Comparison of ENCODE assay signal across 24 cellular contexts in the genomic region with DNA sequence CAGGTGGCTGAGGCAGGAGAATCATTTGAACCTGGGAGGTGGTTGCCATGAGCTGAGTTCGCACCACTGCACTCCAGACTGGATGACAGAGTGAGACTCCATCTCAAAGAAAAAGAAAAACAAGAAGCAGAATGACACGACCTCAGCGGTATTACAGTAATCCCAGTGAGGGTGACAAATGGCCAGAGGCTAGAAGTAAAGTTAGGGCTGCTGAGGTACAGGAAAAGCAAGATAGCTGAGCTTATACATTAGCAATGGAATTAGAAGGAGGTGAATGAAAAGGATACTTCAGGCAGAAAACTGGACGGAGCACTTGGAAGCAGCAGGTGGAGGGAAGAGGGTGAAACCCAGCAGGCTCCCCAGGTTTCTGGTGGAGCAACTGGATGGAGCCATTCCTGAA. TPM values are rescaled to one million over a fixed set of nuclear protein-coding genes. Genes with fewer than 3 reads are reported as not detected.
DNase-seq lines count a peak whose midpoint lies in the region; ATAC-seq and FAIRE-seq lines count a peak whose summit lies in the region.
"Had no signal": no experiment of that assay in that cellular context is flagged by ENCODE, and none has a peak within 500 bp of the region (broad histone marks: within the 10 kb centered on the region; RNA-seq: fewer than 3 reads in every experiment).

No MANE protein-coding gene starts in this region.

- H3K27me3 Mint-ChIP-seq in activated T-cell treated with anti-CD3 and anti-CD28 coated beads, Interleukin-2, amount 50 U/mL, for 4 hours (ENCODE audit: low read depth), result no peaks in the 10 kb centered on the region
- H3K27me3 Mint-ChIP-seq in activated T-cell treated with anti-CD3 and anti-CD28 coated beads, Interleukin-2, amount 50 U/mL, for 72 hours (ENCODE audit: low read depth), result no peaks in the 10 kb centered on the region
- H3K27me3 Mint-ChIP-seq in T-helper 17 cell (no peaks in the 10 kb centered on the region), memory B cell (no peaks in the 10 kb centered on the region)
- H3K27me3 Mint-ChIP-seq: activated CD4-positive, alpha-beta T cell treated with anti-CD3 and anti-CD28 coated beads, Interleukin-2, amount 10 ng/mL, durations not matched to agents 24 days and 14 days; activated T-cell treated with anti-CD3 and anti-CD28 coated beads, Interleukin-2, amount 50 U/mL, for 24 hours had no signal

- H3K4me2 ChIP-seq in GM23248 (ENCODE audit: unreplicated experiment), result no peak overlapping the region
- H3K4me2 ChIP-seq: SK-N-SH had no signal

- ATAC-seq in activated T-cell treated with anti-CD3 and anti-CD28 coated beads, Interleukin-2, amount 50 U/mL, for 4 hours, result no peak
- ATAC-seq in activated T-cell treated with anti-CD3 and anti-CD28 coated beads, Interleukin-2, amount 50 U/mL, for 72 hours (replicated peaks in 1 of 2), result no peak
- ATAC-seq in T-helper 17 cell (no peak), memory B cell (ENCODE audit: low read depth) (no peak)
- ATAC-seq: body of pancreas, HCT116, lower lobe of right lung had no signal

- no peak overlapping the region for H3K27ac ChIP-seq in GM23248
- H3K27ac ChIP-seq: adrenal gland, body of pancreas, lower lobe of right lung, right atrium auricular region had no signal

- H3K9me3 ChIP-seq in T-helper 17 cell (ENCODE audit: control insufficient read depth, low read length, poor library complexity, severe bottlenecking), result no peaks in the 10 kb centered on the region
- H3K9me3 ChIP-seq in GM23248 (ENCODE audit: low read depth), result no peaks in the 10 kb centered on the region
- H3K9me3 ChIP-seq: adrenal gland, body of pancreas, lower lobe of right lung, right atrium auricular region, SK-N-SH had no signal

- H3K36me3 ChIP-seq in GM23248 (ENCODE audit: low read depth), result no peaks in the 10 kb centered on the region
- H3K36me3 ChIP-seq: adrenal gland, lower lobe of right lung, right atrium auricular region had no signal

- H3K27me3 ChIP-seq in GM23248 (replicated peaks; ENCODE audit: insufficient read depth), result no peaks in the 10 kb centered on the region
- H3K27me3 ChIP-seq: adrenal gland, body of pancreas, right atrium auricular region had no signal

- no peaks in the 10 kb centered on the region for H3K9me3 Mint-ChIP-seq in activated T-cell treated with anti-CD3 and anti-CD28 coated beads, Interleukin-2, amount 50 U/mL, for 4 hours
- H3K9me3 Mint-ChIP-seq in activated T-cell treated with anti-CD3 and anti-CD28 coated beads, Interleukin-2, amount 50 U/mL, for 72 hours, result no peaks in the 10 kb centered on the region
- H3K9me3 Mint-ChIP-seq in memory B cell, result no peaks in the 10 kb centered on the region
- H3K9me3 Mint-ChIP-seq: activated CD4-positive, alpha-beta T cell treated with anti-CD3 and anti-CD28 coated beads, Interleukin-2, amount 10 ng/mL, durations not matched to agents 24 days and 14 days; activated T-cell treated with anti-CD3 and anti-CD28 coated beads, Interleukin-2, amount 50 U/mL, for 24 hours had no signal

- no peak overlapping the region for H3K9ac ChIP-seq in GM23248
- H3K9ac ChIP-seq: SK-N-SH had no signal

- WGBS in GM23248 (ENCODE audit: low coverage in 1 of 2, low lambda C conversion rate in 2 of 2, missing lambda C conversion rate in 2 of 2), 2 experiments, result 92 to 95% methylated on average over 4 of the region's 4 CpGs

- H3K4me1 ChIP-seq in GM23248 (ENCODE audit: insufficient read depth), result no peaks in the 10 kb centered on the region
- H3K4me1 ChIP-seq: adrenal gland, body of pancreas, lower lobe of right lung, right atrium auricular region had no signal

- H4K20me1 ChIP-seq in GM23248 (ENCODE audit: insufficient read depth), result no peaks in the 10 kb centered on the region

- no peaks in the 10 kb centered on the region for H3K79me2 ChIP-seq in GM23248 (ENCODE audit: insufficient read depth)

- peaks cover 23% of the 10 kb centered on the region for H3K4me1 Mint-ChIP-seq in activated T-cell treated with anti-CD3 and anti-CD28 coated beads, Interleukin-2, amount 50 U/mL, for 4 hours (ENCODE audit: low read depth)
- H3K4me1 Mint-ChIP-seq in activated T-cell treated with anti-CD3 and anti-CD28 coated beads, Interleukin-2, amount 50 U/mL, for 72 hours (ENCODE audit: low read depth), result peaks cover 21% of the 10 kb centered on the region
- H3K4me1 Mint-ChIP-seq in T-helper 17 cell, result peaks cover 17% of the 10 kb centered on the region
- peaks cover 25% of the 10 kb centered on the region for H3K4me1 Mint-ChIP-seq in memory B cell
- H3K4me1 Mint-ChIP-seq: activated CD4-positive, alpha-beta T cell treated with anti-CD3 and anti-CD28 coated beads, Interleukin-2, amount 10 ng/mL, durations not matched to agents 24 days and 14 days had no signal

- in situ Hi-C loops in GM23248 (cut with MboI), result no loop called here

- H3K9me2 ChIP-seq in GM23248 (ENCODE audit: insufficient read depth), result no peaks in the 10 kb centered on the region
- H3K9me2 ChIP-seq: SK-N-SH had no signal

- no peak overlapping the region for H3K27ac Mint-ChIP-seq in activated T-cell treated with anti-CD3 and anti-CD28 coated beads, Interleukin-2, amount 50 U/mL, for 72 hours
- H3K27ac Mint-ChIP-seq in T-helper 17 cell (peak overlapping the region; percentile 72), memory B cell (peak overlapping the region; percentile 76)
- H3K27ac Mint-ChIP-seq: activated CD4-positive, alpha-beta T cell treated with anti-CD3 and anti-CD28 coated beads, Interleukin-2, amount 10 ng/mL, durations not matched to agents 24 days and 14 days; activated T-cell treated with anti-CD3 and anti-CD28 coated beads, Interleukin-2, amount 50 U/mL, for 24 hours had no signal

- no peak for DNase-seq in activated T-cell treated with anti-CD3 and anti-CD28 coated beads, Interleukin-2, amount 50 U/mL, for 4 hours
- DNase-seq in activated T-cell treated with anti-CD3 and anti-CD28 coated beads, Interleukin-2, amount 50 U/mL, for 72 hours, result no peak
- DNase-seq in T-helper 17 cell (no peak), memory B cell (ENCODE audit: low spot score in 2 of 2) (no peak), urothelium cell line (ENCODE audit: low spot score) (no peak), GM23248 (no peak), NCI-H2227 (lab: John Stamatoyannopoulos, UW; ENCODE audit: unreplicated experiment) (no peak)
- no peak for DNase-seq in activated CD4-positive, CD25-positive, alpha-beta regulatory T cell (lab: John Stamatoyannopoulos, UW)
- DNase-seq: activated CD4-positive, alpha-beta T cell treated with anti-CD3 and anti-CD28 coated beads, Interleukin-2, amount 10 ng/mL, durations not matched to agents 24 days and 14 days; activated naive CD4-positive, alpha-beta T cell; activated T-cell treated with anti-CD3 and anti-CD28 coated beads, Interleukin-2, amount 50 U/mL, for 24 hours; adrenal gland; body of pancreas; DMS153; glutamatergic neuron; kidney; lower lobe of right lung; NCI-H1417 treated with DMSO at 0.1 percent for 48 hours; OCI-M1; SK-N-SH; stimulated activated CD4-positive, alpha-beta T cell treated with anti-CD3 and anti-CD28 coated beads, Interleukin-2, amount 100 ng/mL, for 24 hours; substantia nigra had no signal

- H3K36me3 Mint-ChIP-seq in activated T-cell treated with anti-CD3 and anti-CD28 coated beads, Interleukin-2, amount 50 U/mL, for 4 hours (ENCODE audit: insufficient read depth), result peaks cover 4% of the 10 kb centered on the region
- peaks cover 7 to 13% of the 10 kb centered on the region in 2 donors for H3K36me3 Mint-ChIP-seq in activated T-cell treated with anti-CD3 and anti-CD28 coated beads, Interleukin-2, amount 50 U/mL, for 72 hours (ENCODE audit: insufficient read depth in 2 of 2)
- H3K36me3 Mint-ChIP-seq in T-helper 17 cell (ENCODE audit: low read depth) (peaks cover 4% of the 10 kb centered on the region), memory B cell (peaks cover 11% of the 10 kb centered on the region)

- H2AFZ ChIP-seq in GM23248, result no peak overlapping the region

- FAIRE-seq in urothelium cell line (lab: Jason Lieb, UNC), result peak; percentile 48
- FAIRE-seq: kidney had no signal

- H3K4me3 Mint-ChIP-seq in activated T-cell treated with anti-CD3 and anti-CD28 coated beads, Interleukin-2, amount 50 U/mL, for 4 hours, result peak overlapping the region; percentile 35
- H3K4me3 Mint-ChIP-seq in activated T-cell treated with anti-CD3 and anti-CD28 coated beads, Interleukin-2, amount 50 U/mL, for 72 hours, result no peak overlapping the region
- H3K4me3 Mint-ChIP-seq in T-helper 17 cell (no peak overlapping the region), memory B cell (no peak overlapping the region)
- H3K4me3 Mint-ChIP-seq: activated CD4-positive, alpha-beta T cell treated with anti-CD3 and anti-CD28 coated beads, Interleukin-2, amount 10 ng/mL, durations not matched to agents 24 days and 14 days; activated T-cell treated with anti-CD3 and anti-CD28 coated beads, Interleukin-2, amount 50 U/mL, for 24 hours had no signal

- H3F3A ChIP-seq in GM23248 (ENCODE audit: insufficient read depth), result no peaks in the 10 kb centered on the region

- no peak overlapping the region for H3K4me3 ChIP-seq in GM23248
- H3K4me3 ChIP-seq: adrenal gland, body of pancreas, lower lobe of right lung, right atrium auricular region had no signal

RNA-seq across cellular contexts. Expression of gene AMZ2, which starts 26.1 kb away (rescaled TPM):
- 10 to 100 TPM; 62.7 to 74.6 (median 72.8) TPM for total RNA-seq in activated T-cell treated with anti-CD3 and anti-CD28 coated beads, Interleukin-2, amount 50 U/mL, for 4 hours
- total RNA-seq in activated T-cell treated with anti-CD3 and anti-CD28 coated beads, Interleukin-2, amount 50 U/mL, for 72 hours, result 100 to 1,000 TPM; 185 to 224 TPM
- 10 to 100 TPM; 57.7 to 58.5 TPM for total RNA-seq in T-helper 17 cell
- 81.6 and 96.7 TPM in 2 replicates for total RNA-seq in GM23248 (2014; rRNA removed; shearing (Covaris generic))
- polyA plus RNA-seq in GM23248 (2016; fragmentation: Nextera tagmentation; extraction: Ambion mirVana), result 117 and 120 TPM in 2 replicates
